ENCODE assay signal across 23 cellular contexts in the genomic region with DNA sequence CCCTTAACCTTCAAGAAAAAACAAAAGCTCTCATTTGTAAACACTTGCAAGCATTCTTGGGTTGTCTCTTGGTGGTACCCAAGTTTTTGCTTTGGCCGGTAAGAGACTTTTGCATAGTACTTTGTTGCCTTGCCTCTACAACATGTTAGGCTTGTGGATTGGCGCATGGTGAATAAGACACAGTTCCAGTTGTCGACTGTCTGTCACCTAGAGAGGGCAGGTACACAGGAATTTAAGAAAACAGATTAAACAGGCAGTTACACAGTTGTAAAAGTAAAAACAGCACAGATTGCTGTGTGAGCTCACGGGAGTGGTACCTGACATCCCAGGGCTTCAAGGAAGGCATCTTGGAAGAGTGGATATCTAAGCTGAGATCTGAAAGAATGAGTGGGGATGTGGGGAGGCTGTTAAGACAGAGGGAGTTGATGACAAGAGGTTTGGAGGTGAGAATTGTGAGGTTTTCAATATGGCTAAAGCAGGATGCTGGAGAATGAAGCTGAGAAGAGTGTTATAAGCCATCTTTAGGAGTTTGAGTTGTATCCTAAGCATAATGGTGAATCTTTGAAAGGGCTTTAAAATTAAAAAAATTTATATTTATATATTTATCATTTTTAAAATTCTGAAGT.
"Had no signal": no experiment of that assay in that cellular context is flagged by ENCODE, and none has a peak within 500 bp of the region (broad histone marks: within the 10 kb centered on the region; RNA-seq: fewer than 3 reads in every experiment).

No MANE protein-coding gene starts in this region.

- H3K4me3 ChIP-seq: cardiac muscle cell, Peyer's patch, SJCRH30 had no signal

- ATAC-seq: T-helper 17 cell had no signal

- DNase-seq: activated CD4-positive, alpha-beta memory T cell treated with anti-CD3 and anti-CD28 coated beads, Interleukin-2, amount 10 ng/mL, durations not matched to agents 7 days and 5 days; activated CD4-positive, alpha-beta T cell treated with anti-CD3 and anti-CD28 coated beads, Interleukin-2, amount 10 ng/mL, durations not matched to agents 7 days and 5 days; activated CD4-positive, CD25-positive, alpha-beta regulatory T cell; activated CD8-positive, alpha-beta memory T cell treated with anti-CD3 and anti-CD28 coated beads, Interleukin-2, amount 50 U/mL, for 48 hours; activated naive CD4-positive, alpha-beta T cell treated with anti-CD3 and anti-CD28 coated beads, Interleukin-2, amount 50 U/mL, for 16 hours; activated T-cell treated with anti-CD3 and anti-CD28 coated beads, Interleukin-2, amount 50 U/mL, for 1 hour; brain microvascular endothelial cell; cerebellar nuclear complex; KBM-7; NCI-H1048; NCI-H1417; NCI-H1930; NCI-H2171; NCI-H226; NCI-H526 treated with DMSO at 0.1 percent for 48 hours; NK-92 treated with Interleukin-12 subunit alpha and Interleukin-12 subunit beta, amount 100 ng/mL, for 24 hours; Peyer's patch; Right ventricle myocardium superior; SJCRH30; T-helper 17 cell; T1000 had no signal

- H3K9me3 ChIP-seq: Peyer's patch, SJCRH30 had no signal

- H3K27ac Mint-ChIP-seq: activated CD4-positive, alpha-beta memory T cell treated with anti-CD3 and anti-CD28 coated beads, Interleukin-2, amount 10 ng/mL, durations not matched to agents 7 days and 5 days; activated CD4-positive, alpha-beta T cell treated with anti-CD3 and anti-CD28 coated beads, Interleukin-2, amount 10 ng/mL, durations not matched to agents 7 days and 5 days; T-helper 17 cell had no signal

- H3K27ac ChIP-seq: brain microvascular endothelial cell, cardiac muscle cell, Peyer's patch, RWPE1, SJCRH30 had no signal

- H3K27me3 ChIP-seq: brain microvascular endothelial cell, cardiac muscle cell, Peyer's patch, SJCRH30 had no signal

- H3K36me3 ChIP-seq: cardiac muscle cell, Peyer's patch had no signal

- H3K4me1 ChIP-seq: Peyer's patch had no signal

- H3K4me3 Mint-ChIP-seq: activated CD4-positive, alpha-beta memory T cell treated with anti-CD3 and anti-CD28 coated beads, Interleukin-2, amount 10 ng/mL, durations not matched to agents 7 days and 5 days; activated CD4-positive, alpha-beta T cell treated with anti-CD3 and anti-CD28 coated beads, Interleukin-2, amount 10 ng/mL, durations not matched to agents 7 days and 5 days; T-helper 17 cell had no signal

- H3K9me3 Mint-ChIP-seq: activated CD4-positive, alpha-beta memory T cell treated with anti-CD3 and anti-CD28 coated beads, Interleukin-2, amount 10 ng/mL, durations not matched to agents 7 days and 5 days had no signal
